ENCODE assay signal across 8 cellular contexts in the genomic region with DNA sequence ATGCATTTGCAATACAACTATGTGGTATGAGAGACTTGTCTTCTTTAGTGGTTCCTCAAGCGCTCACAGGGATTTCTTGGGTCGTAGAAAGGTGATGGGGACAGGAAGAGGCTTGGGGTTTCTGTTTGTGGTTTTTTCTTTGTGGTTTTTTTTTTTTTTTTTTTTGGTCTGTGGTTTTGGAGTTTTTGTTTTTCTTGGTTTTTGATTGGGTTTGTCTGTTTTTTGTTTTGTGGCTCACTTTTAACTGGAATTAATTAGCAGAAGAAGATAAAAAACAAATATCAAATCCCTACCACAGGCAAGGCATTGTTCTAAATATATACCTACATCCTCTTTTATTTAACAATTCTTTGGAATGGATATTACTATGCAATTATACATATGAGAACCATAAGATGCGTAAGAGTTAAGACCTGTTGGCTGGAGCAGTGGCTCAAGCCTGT. TPM values are rescaled to one million over a fixed set of nuclear protein-coding genes. Genes with fewer than 3 reads are reported as not detected.
DNase-seq lines count a peak whose midpoint lies in the region; ATAC-seq, FAIRE-seq and TF ChIP-seq lines count a peak whose summit lies in the region.

No MANE protein-coding gene starts in this region.

- H3K9ac ChIP-seq in K562 (ENCODE audit: insufficient read depth in 1 of 2, low read depth in 2 of 2, low read length in 2 of 2): no peak overlapping the region

- in situ Hi-C loops in K562 (cut with MboI): no loop called here

- H3K4me3 ChIP-seq in AG04449 (ENCODE audit: low read depth, low read length) (no peak overlapping the region), K562 (no peak overlapping the region), mucosa of descending colon (no peak overlapping the region)

- H3K79me2 ChIP-seq in K562 (ENCODE audit: control insufficient read depth, insufficient read depth, low read length): peaks cover 4% of the 10 kb centered on the region; the same call in 2 of the 3 replicates

- intact Hi-C loops in K562 (cut with micrococcal nuclease): loop anchor here (10.0 kb wide), 1 partner anchor 69 kb away; no protein-coding TSS in a partner anchor
- intact Hi-C loops in mucosa of descending colon (cut with DNase I, micrococcal nuclease): no loop called here

- H2AFZ ChIP-seq in K562 (ENCODE audit: low read depth, low read length): no peak overlapping the region

- TF ChIP-seq EP300 in K562 (IDR thresholded peaks at IDR 0.05; ENCODE audit: low read length): peak; percentile 72

- no peak for TF ChIP-seq RAD21 in K562 (CRISPR knock-in tag; conservative IDR thresholded peaks at IDR 0.05 in 1 of 2, IDR thresholded peaks at IDR 0.05 in 1 of 2)

- DNase-seq in AG04449 (ENCODE audit: low read depth, low spot score): peak; percentile 14
- DNase-seq in GM19238 (ENCODE audit: insufficient read length, low spot score): peak; percentile 34
- peak; percentile 89 for DNase-seq in OCI-M1 (lab: John Stamatoyannopoulos, UW)
- peak in 2 of 4 experiments; percentile 32 to 57 for DNase-seq in K562 (ENCODE audit: extremely low read depth in 1 of 4, low spot score in 3 of 4)
- no peak for DNase-seq in NCI-H1694 (lab: John Stamatoyannopoulos, UW)
- no peak for DNase-seq in HuH-7 (ENCODE audit: low spot score)
- DNase-seq in SHP77 treated with DMSO at 0.1 percent for 48 hours (lab: John Stamatoyannopoulos, UW): no peak
- no peak for DNase-seq in mucosa of descending colon

- H3K9me1 ChIP-seq in K562 (ENCODE audit: control insufficient read depth, insufficient read depth, low read length): no peaks in the 10 kb centered on the region

- no TSS peak for BruUV-seq in K562 (replicated peaks; lab: Mats Ljungman, UMichigan)

- no peaks in the 10 kb centered on the region for H3K27me3 ChIP-seq in K562 (ENCODE audit: control insufficient read depth in 2 of 2, insufficient read depth in 2 of 2, low read length in 2 of 2)

- peak; percentile 78 for ATAC-seq in K562
- no peak for ATAC-seq in mucosa of descending colon

- WGBS in K562 (ENCODE audit: insufficient coverage, low coverage, missing lambda C conversion rate): 17% methylated on average over 3 of the region's 3 CpGs

- H3K9me3 ChIP-seq in K562 (replicated peaks; ENCODE audit: control insufficient read depth, insufficient read depth, low read depth, low read length) (no peaks in the 10 kb centered on the region), mucosa of descending colon (no peaks in the 10 kb centered on the region)

- FAIRE-seq in K562 (lab: Jason Lieb, UNC): peak; percentile 35

- peaks cover 2 to 3% of the 10 kb centered on the region in 2 experiments; a peak in 2 of 5 replicates for H3K4me1 ChIP-seq in K562 (replicated peaks in 1 of 2; ENCODE audit: control insufficient read depth in 2 of 2, insufficient read depth in 2 of 2, low read length in 2 of 2)
- no peaks in the 10 kb centered on the region for H3K4me1 ChIP-seq in mucosa of descending colon (ENCODE audit: low read depth)

- POLR2A ChIA-PET in AG04449 (lab: Yijun Ruan, JAX): no interaction called here
- POLR2A ChIA-PET in K562 (lab: Yijun Ruan, JAX): no interaction called here

- H3K4me2 ChIP-seq in K562 (ENCODE audit: insufficient read depth, low read length): no peak overlapping the region

- no peaks in the 10 kb centered on the region for H3K36me3 ChIP-seq in K562 (ENCODE audit: control insufficient read depth, insufficient read depth, low read length)
- no peaks in the 10 kb centered on the region for H3K36me3 ChIP-seq in mucosa of descending colon (ENCODE audit: low read depth)

- TF ChIP-seq POLR2A in K562 (conservative IDR thresholded peaks at IDR 0.05): no peak

- no peaks in the 10 kb centered on the region for H4K20me1 ChIP-seq in K562 (replicated peaks; ENCODE audit: control insufficient read depth, insufficient read depth, low read length)

- no peak for TF ChIP-seq CTCF in AG04449 (IDR thresholded peaks at IDR 0.05; ENCODE audit: insufficient read depth, low read length, missing control alignments)
- no peak for TF ChIP-seq CTCF in K562 (IDR thresholded peaks at IDR 0.05 in 2 of 3, conservative IDR thresholded peaks at IDR 0.05 in 1 of 3; ENCODE audit: insufficient read depth in 2 of 3, low read depth in 1 of 3, low read length in 3 of 3)
- TF ChIP-seq CTCF in mucosa of descending colon (IDR thresholded peaks at IDR 0.05): no peak

- H3K27ac ChIP-seq in K562 (ENCODE audit: extremely low read depth, low read depth, low read length): peak overlapping the region; percentile 60; the same call in 1 of the 3 replicates

- CTCF ChIA-PET in AG04449 (lab: Yijun Ruan, JAX): no interaction called here
- CTCF ChIA-PET in K562 (lab: Yijun Ruan, JAX; ENCODE audit: low intra/inter-chr PET ratio): no interaction called here

TF ChIP-seq in K562, 482 proteins besides CTCF, POLR2A, EP300 and RAD21 (continues in another document):
- no peak for TF ChIP-seq TCF15 (CRISPR knock-in tag; IDR thresholded peaks at IDR 0.05)
- TF ChIP-seq, protein P1, sequence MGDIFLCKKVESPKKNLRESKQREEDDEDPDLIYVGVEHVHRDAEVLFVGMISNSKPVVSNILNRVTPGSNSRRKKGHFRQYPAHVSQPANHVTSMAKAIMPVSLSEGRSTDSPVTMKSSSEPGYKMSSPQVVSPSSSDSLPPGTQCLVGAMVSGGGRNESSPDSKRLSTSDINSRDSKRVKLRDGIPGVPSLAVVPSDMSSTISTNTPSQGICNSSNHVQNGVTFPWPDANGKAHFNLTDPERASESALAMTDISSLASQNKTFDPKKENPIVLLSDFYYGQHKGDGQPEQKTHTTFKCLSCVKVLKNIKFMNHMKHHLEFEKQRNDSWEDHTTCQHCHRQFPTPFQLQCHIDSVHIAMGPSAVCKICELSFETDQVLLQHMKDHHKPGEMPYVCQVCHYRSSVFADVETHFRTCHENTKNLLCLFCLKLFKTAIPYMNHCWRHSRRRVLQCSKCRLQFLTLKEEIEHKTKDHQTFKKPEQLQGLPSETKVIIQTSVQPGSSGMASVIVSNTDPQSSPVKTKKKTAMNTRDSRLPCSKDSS (IDR thresholded peaks at IDR 0.05; ENCODE audit: low read depth, partially characterized antibody): no peak
- TF ChIP-seq ZBTB9 (CRISPR knock-in tag; IDR thresholded peaks at IDR 0.05): no peak
- no peak for TF ChIP-seq ZNF23 (CRISPR knock-in tag; IDR thresholded peaks at IDR 0.05)
- no peak for TF ChIP-seq GATAD2A (IDR thresholded peaks at IDR 0.05)
- TF ChIP-seq, protein P2, sequence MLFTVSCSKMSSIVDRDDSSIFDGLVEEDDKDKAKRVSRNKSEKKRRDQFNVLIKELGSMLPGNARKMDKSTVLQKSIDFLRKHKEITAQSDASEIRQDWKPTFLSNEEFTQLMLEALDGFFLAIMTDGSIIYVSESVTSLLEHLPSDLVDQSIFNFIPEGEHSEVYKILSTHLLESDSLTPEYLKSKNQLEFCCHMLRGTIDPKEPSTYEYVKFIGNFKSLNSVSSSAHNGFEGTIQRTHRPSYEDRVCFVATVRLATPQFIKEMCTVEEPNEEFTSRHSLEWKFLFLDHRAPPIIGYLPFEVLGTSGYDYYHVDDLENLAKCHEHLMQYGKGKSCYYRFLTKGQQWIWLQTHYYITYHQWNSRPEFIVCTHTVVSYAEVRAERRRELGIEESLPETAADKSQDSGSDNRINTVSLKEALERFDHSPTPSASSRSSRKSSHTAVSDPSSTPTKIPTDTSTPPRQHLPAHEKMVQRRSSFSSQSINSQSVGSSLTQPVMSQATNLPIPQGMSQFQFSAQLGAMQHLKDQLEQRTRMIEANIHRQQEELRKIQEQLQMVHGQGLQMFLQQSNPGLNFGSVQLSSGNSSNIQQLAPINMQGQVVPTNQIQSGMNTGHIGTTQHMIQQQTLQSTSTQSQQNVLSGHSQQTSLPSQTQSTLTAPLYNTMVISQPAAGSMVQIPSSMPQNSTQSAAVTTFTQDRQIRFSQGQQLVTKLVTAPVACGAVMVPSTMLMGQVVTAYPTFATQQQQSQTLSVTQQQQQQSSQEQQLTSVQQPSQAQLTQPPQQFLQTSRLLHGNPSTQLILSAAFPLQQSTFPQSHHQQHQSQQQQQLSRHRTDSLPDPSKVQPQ (CRISPR knock-in tag; IDR thresholded peaks at IDR 0.05; ENCODE audit: borderline replicate concordance): no peak
- TF ChIP-seq ZKSCAN3 (CRISPR knock-in tag; IDR thresholded peaks at IDR 0.05): no peak
- TF ChIP-seq ETS2 (tag; IDR thresholded peaks at IDR 0.05; ENCODE audit: borderline replicate concordance, poor library complexity, severe bottlenecking): no peak

RNA-seq across cellular contexts. Expression of gene TTC28, which starts 5.5 kb away (rescaled TPM):
- 50.8 and 59.9 TPM in 2 replicates for total RNA-seq in K562 (2011; cell fraction: chromatin; rRNA removed; ENCODE audit: low replicate concordance)
- total RNA-seq in K562 (2011; cell fraction: nucleolus; rRNA removed): 15.0 and 23.2 TPM in 2 replicates
- total RNA-seq in K562 (2011; cell fraction: nucleoplasm; rRNA removed): 29.1 and 34.4 TPM in 2 replicates
- 3.2 and 4.6 TPM in 2 replicates for total RNA-seq in K562 (2014; rRNA removed)
- 3.1 and 5.9 TPM in 2 replicates for total RNA-seq in K562 (2014; rRNA removed; fragmentation: Illumina TruSeq; extraction: Trizol)
- total RNA-seq in K562 (2015; rRNA removed; fragmentation: Illumina TruSeq; extraction: Trizol): 3.1 and 4.4 TPM in 2 replicates
- total RNA-seq in K562 (2021): 10.7 and 10.8 TPM in 2 replicates
- polyA plus RNA-seq in K562 (2011; rRNA removed): 2.1 and 2.2 TPM in 2 replicates
- polyA plus RNA-seq in K562 (2011; cell fraction: cytosol; rRNA removed): 0.83 and 1.4 TPM in 2 replicates
- polyA plus RNA-seq in K562 (2011; cell fraction: nucleus; rRNA removed): 5.9 and 11.1 TPM in 2 replicates
- 4.1 and 5.4 TPM in 2 replicates for polyA plus RNA-seq in K562 (2012)
- polyA plus RNA-seq in K562 (2014; fragmentation: Illumina TruSeq; extraction: Trizol): 2.9 and 3.9 TPM in 2 replicates
- under 1 TPM; 0.22 to 0.72 TPM for polyA plus RNA-seq in K562 (2014; fragmentation: Nextera tagmentation; extraction: Ambion mirVana)
- 2.2 and 4.4 TPM in 2 replicates for polyA plus RNA-seq in K562 (2014; rRNA removed)
- 7.0 and 9.1 TPM in 2 replicates for polyA minus RNA-seq in K562 (2011; rRNA and poly(A)+ RNA removed)
- 2.6 and 7.3 TPM in 2 replicates for polyA minus RNA-seq in K562 (2011; cell fraction: cytosol; rRNA and poly(A)+ RNA removed)
- 14.4 and 17.9 TPM in 2 replicates for polyA minus RNA-seq in K562 (2011; cell fraction: nucleus; rRNA and poly(A)+ RNA removed)
- 10 to 100 TPM in 2 of 3 donors, 1 to 10 TPM in 1; 9.6 to 32.3 (median 13.2) TPM for total RNA-seq in mucosa of descending colon

Comparison
In these comparisons a context has a peak if more than half of its experiments do, and no peak if none do; other contexts are left out.
1. DNase-seq: peak in AG04449 (single experiment), GM19238 (single experiment) and OCI-M1 (single experiment); none in NCI-H1694 (single experiment), HuH-7 (single experiment), SHP77 treated with DMSO at 0.1 percent for 48 hours (single experiment) and mucosa of descending colon (0 of 3).